Comparison of ENCODE assay signal across 16 cellular contexts in the genomic region with DNA sequence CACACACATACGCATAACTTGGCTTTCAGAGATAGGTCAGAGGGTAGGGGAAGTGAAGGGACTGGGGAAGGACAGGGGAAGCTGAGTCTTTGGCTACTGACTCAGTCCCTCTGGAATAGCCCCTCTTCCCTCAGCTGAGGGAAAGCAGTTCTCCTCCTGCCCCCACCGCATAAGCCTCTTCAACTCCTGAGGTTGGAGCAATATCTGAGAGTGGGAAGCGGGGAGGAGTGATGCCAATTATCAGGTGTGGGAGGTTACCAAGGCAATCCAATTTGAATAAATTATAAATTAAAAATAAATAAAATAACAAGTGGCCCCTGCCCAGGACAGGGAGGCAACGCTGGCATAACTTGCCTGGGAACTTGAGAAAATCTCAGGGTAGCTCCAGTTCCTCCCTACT. TPM values are rescaled to one million over a fixed set of nuclear protein-coding genes. Genes with fewer than 3 reads are reported as not detected.
DNase-seq lines count a peak whose midpoint lies in the region; ATAC-seq and TF ChIP-seq lines count a peak whose summit lies in the region.
"Had no signal": no experiment of that assay in that cellular context is flagged by ENCODE, and none has a peak within 500 bp of the region (broad histone marks: within the 10 kb centered on the region; RNA-seq: fewer than 3 reads in every experiment).

No MANE protein-coding gene starts in this region.

- no peak overlapping the region for H3K27ac ChIP-seq in mesenchymal stem cell (ENCODE audit: low read length, poor library complexity, severe bottlenecking)
- peak overlapping the region; percentile 46 for H3K27ac ChIP-seq in temporal lobe (ENCODE audit: low read depth, low read length)
- no peak overlapping the region for H3K27ac ChIP-seq in ovary

- H3K4me3 ChIP-seq in mesenchymal stem cell (ENCODE audit: insufficient read depth in 1 of 2, low read depth in 1 of 2, low read length in 2 of 2) (no peak overlapping the region), ovary (no peak overlapping the region)

- TF ChIP-seq CTCF in brain (conservative IDR thresholded peaks at IDR 0.05) (no peak), ovary (IDR thresholded peaks at IDR 0.05) (no peak)

- no peaks in the 10 kb centered on the region for H3K9me3 ChIP-seq in mesenchymal stem cell (ENCODE audit: control insufficient read depth, low read length)
- no peaks in the 10 kb centered on the region for H3K9me3 ChIP-seq in ovary

- H4K8ac ChIP-seq in mesenchymal stem cell (ENCODE audit: low read length): no peak overlapping the region

- peaks cover 25% of the 10 kb centered on the region for H3K4me1 ChIP-seq in mesenchymal stem cell (ENCODE audit: control insufficient read depth, insufficient read depth, low read depth, low read length)
- peaks cover 12% of the 10 kb centered on the region for H3K4me1 ChIP-seq in ovary (ENCODE audit: insufficient read depth)

- no peak overlapping the region for H2BK15ac ChIP-seq in mesenchymal stem cell (ENCODE audit: low read depth, poor library complexity, severe bottlenecking)

- H2BK12ac ChIP-seq in mesenchymal stem cell (ENCODE audit: low read length in 2 of 2): no peak overlapping the region

- peak overlapping the region; percentile 99 for H3K9ac ChIP-seq in mesenchymal stem cell (ENCODE audit: low read length)

- H3K36me3 ChIP-seq in mesenchymal stem cell (ENCODE audit: control insufficient read depth in 1 of 2, insufficient read depth in 2 of 2, low read depth in 1 of 2, low read length in 2 of 2) (peaks cover 73 to 85% of the 10 kb centered on the region in 2 experiments), ovary (no peaks in the 10 kb centered on the region)

- no peaks in the 10 kb centered on the region for H3K27me3 Mint-ChIP-seq in activated naive CD8-positive, alpha-beta T cell treated with anti-CD3 and anti-CD28 coated beads, Interleukin-2, amount 50 U/mL, for 24 hours
- H3K27me3 Mint-ChIP-seq in activated naive CD8-positive, alpha-beta T cell treated with anti-CD3 and anti-CD28 coated beads for 36 hours: no peaks in the 10 kb centered on the region
- no peaks in the 10 kb centered on the region for H3K27me3 Mint-ChIP-seq in brain
- H3K27me3 Mint-ChIP-seq: activated naive CD8-positive, alpha-beta T cell treated with anti-CD3 and anti-CD28 coated beads, Interleukin-2, amount 10 ng/mL, durations not matched to agents 7 days and 5 days had no signal

- 90% methylated on average over 2 of the region's 4 CpGs for WGBS in mesenchymal stem cell
- WGBS in ovary, 3 donors: 80 to 90% (median 82%) methylated on average over 4 of the region's 4 CpGs

- H2AFZ ChIP-seq in mesenchymal stem cell (ENCODE audit: low read depth, low read length): no peak overlapping the region

- H3K27me3 ChIP-seq in mesenchymal stem cell (ENCODE audit: control insufficient read depth in 1 of 2, insufficient read depth in 1 of 2, low read length in 2 of 2) (no peaks in the 10 kb centered on the region), ovary (no peaks in the 10 kb centered on the region)

- ATAC-seq in activated naive CD8-positive, alpha-beta T cell treated with anti-CD3 and anti-CD28 coated beads, Interleukin-2, amount 50 U/mL, for 24 hours: no peak
- ATAC-seq in HG02763 (IDR thresholded peaks at IDR 0.05; ENCODE audit: unreplicated experiment): no peak

- H3K9me3 Mint-ChIP-seq in activated naive CD8-positive, alpha-beta T cell treated with anti-CD3 and anti-CD28 coated beads, Interleukin-2, amount 50 U/mL, for 24 hours: no peaks in the 10 kb centered on the region
- no peaks in the 10 kb centered on the region for H3K9me3 Mint-ChIP-seq in activated naive CD8-positive, alpha-beta T cell treated with anti-CD3 and anti-CD28 coated beads for 36 hours
- no peaks in the 10 kb centered on the region for H3K9me3 Mint-ChIP-seq in brain
- H3K9me3 Mint-ChIP-seq: activated naive CD8-positive, alpha-beta T cell treated with anti-CD3 and anti-CD28 coated beads, Interleukin-2, amount 10 ng/mL, durations not matched to agents 7 days and 5 days had no signal

- H3K36me3 Mint-ChIP-seq in activated naive CD8-positive, alpha-beta T cell treated with anti-CD3 and anti-CD28 coated beads, Interleukin-2, amount 50 U/mL, for 24 hours (ENCODE audit: low read depth): peaks cover 27% of the 10 kb centered on the region
- H3K36me3 Mint-ChIP-seq in activated naive CD8-positive, alpha-beta T cell treated with anti-CD3 and anti-CD28 coated beads for 36 hours: peaks cover 28% of the 10 kb centered on the region
- H3K36me3 Mint-ChIP-seq in brain: peaks cover 54% of the 10 kb centered on the region

- no peak overlapping the region for H3K18ac ChIP-seq in mesenchymal stem cell (ENCODE audit: low read depth in 1 of 2, low read length in 2 of 2)

- no peak overlapping the region for H3K14ac ChIP-seq in mesenchymal stem cell (ENCODE audit: low read length in 2 of 2)

- H2BK120ac ChIP-seq in mesenchymal stem cell (ENCODE audit: low read depth, low read length): no peak overlapping the region

- TF ChIP-seq EP300 in ovary (IDR thresholded peaks at IDR 0.05): no peak

- H3K27ac Mint-ChIP-seq in activated naive CD8-positive, alpha-beta T cell treated with anti-CD3 and anti-CD28 coated beads, Interleukin-2, amount 50 U/mL, for 24 hours: peak overlapping the region; percentile 61
- H3K27ac Mint-ChIP-seq in activated naive CD8-positive, alpha-beta T cell treated with anti-CD3 and anti-CD28 coated beads for 36 hours: no peak overlapping the region
- H3K27ac Mint-ChIP-seq in brain: peak overlapping the region; percentile 97 to 100 (median 97)

- intact Hi-C loops in ovary (cut with DNase I): no loop called here

- H2AK5ac ChIP-seq in mesenchymal stem cell (ENCODE audit: low read length, severe bottlenecking): no peak overlapping the region

- H3K4me3 Mint-ChIP-seq in activated naive CD8-positive, alpha-beta T cell treated with anti-CD3 and anti-CD28 coated beads, Interleukin-2, amount 50 U/mL, for 24 hours: no peak overlapping the region
- no peak overlapping the region for H3K4me3 Mint-ChIP-seq in activated naive CD8-positive, alpha-beta T cell treated with anti-CD3 and anti-CD28 coated beads for 36 hours
- peak overlapping the region in 3 of 5 experiments; percentile 90 to 97 (median 92) for H3K4me3 Mint-ChIP-seq in brain
- H3K4me3 Mint-ChIP-seq: activated naive CD8-positive, alpha-beta T cell treated with anti-CD3 and anti-CD28 coated beads, Interleukin-2, amount 10 ng/mL, durations not matched to agents 7 days and 5 days had no signal

- H3K4me2 ChIP-seq in mesenchymal stem cell (ENCODE audit: low read length, poor library complexity, severe bottlenecking): no peak overlapping the region

- no peak overlapping the region for H3K4ac ChIP-seq in mesenchymal stem cell (ENCODE audit: low read depth in 1 of 2, low read length in 2 of 2)

- no peak for TF ChIP-seq POLR2A in ovary (IDR thresholded peaks at IDR 0.05)

- no peak overlapping the region for H2BK5ac ChIP-seq in mesenchymal stem cell (ENCODE audit: low read depth, low read length, poor library complexity, severe bottlenecking)

- no peak for DNase-seq in activated naive CD8-positive, alpha-beta T cell treated with anti-CD3 and anti-CD28 coated beads, Interleukin-2, amount 50 U/mL, for 24 hours
- DNase-seq in activated naive CD8-positive, alpha-beta T cell treated with anti-CD3 and anti-CD28 coated beads for 36 hours: no peak
- no peak for DNase-seq in mesenchymal stem cell
- no peak for DNase-seq in activated naive CD4-positive, alpha-beta T cell treated with Interleukin-2 at 50 U/mL for 16 hours
- no peak for DNase-seq in ovary
- DNase-seq: activated CD4-positive, alpha-beta T cell treated with anti-CD3 and anti-CD28 coated beads for 1 hour; activated naive CD8-positive, alpha-beta T cell treated with anti-CD3 and anti-CD28 coated beads, Interleukin-2, amount 10 ng/mL, durations not matched to agents 7 days and 5 days; activated T-cell treated with anti-CD3 and anti-CD28 coated beads for 4 hours; erythroblast; midbrain; NCI-H1436 treated with DMSO at 0.1 percent for 48 hours; NCI-H446; stimulated activated naive CD4-positive, alpha-beta T cell treated with Interleukin-2 at 50 U/mL for 16 hours had no signal

- H3K4me1 Mint-ChIP-seq in activated naive CD8-positive, alpha-beta T cell treated with anti-CD3 and anti-CD28 coated beads, Interleukin-2, amount 50 U/mL, for 24 hours: peaks cover 32% of the 10 kb centered on the region
- peaks cover 24% of the 10 kb centered on the region for H3K4me1 Mint-ChIP-seq in activated naive CD8-positive, alpha-beta T cell treated with anti-CD3 and anti-CD28 coated beads for 36 hours
- peaks cover 65% of the 10 kb centered on the region for H3K4me1 Mint-ChIP-seq in brain

- H3K23ac ChIP-seq in mesenchymal stem cell (ENCODE audit: low read length in 2 of 2): no peak overlapping the region

- H4K91ac ChIP-seq in mesenchymal stem cell (ENCODE audit: low read length): no peak overlapping the region

- peaks cover 61% of the 10 kb centered on the region for H3K79me1 ChIP-seq in mesenchymal stem cell (replicated peaks; ENCODE audit: low read length, poor library complexity, severe bottlenecking)

RNA-seq across cellular contexts. Expression of a gene that starts 1.7 kb away (rescaled TPM):
- total RNA-seq in activated naive CD8-positive, alpha-beta T cell treated with anti-CD3 and anti-CD28 coated beads for 36 hours: 100 to 1,000 TPM; 260 to 271 TPM
- polyA plus RNA-seq in brain (ENCODE audit: insufficient read depth, low read depth, low replicate concordance): 214 TPM
- 95.3 TPM for polyA plus RNA-seq in mesenchymal stem cell (2013, experiment 1 of 2)
- 89.1 TPM for polyA plus RNA-seq in mesenchymal stem cell (2013, experiment 2 of 2)
- total RNA-seq in temporal lobe: 27.5 TPM
- 10 to 100 TPM; 70.8 to 97.7 (median 84.1) TPM for total RNA-seq in ovary
- 10 to 100 TPM; 70.1 to 81.5 TPM for polyA plus RNA-seq in ovary

RNA-seq across cellular contexts. Expression of a gene that starts 8.2 kb away (rescaled TPM):
- total RNA-seq in activated naive CD8-positive, alpha-beta T cell treated with anti-CD3 and anti-CD28 coated beads for 36 hours: 10 to 100 TPM; 24.3 to 25.4 TPM
- polyA plus RNA-seq in brain (ENCODE audit: insufficient read depth, low read depth, low replicate concordance) (39.7 TPM), ovary (10 to 100 TPM; 13.1 to 20.4 TPM)
- 14.0 TPM for polyA plus RNA-seq in mesenchymal stem cell (2013, experiment 1 of 2)
- 14.1 TPM for polyA plus RNA-seq in mesenchymal stem cell (2013, experiment 2 of 2)
- total RNA-seq in temporal lobe (8.1 TPM), ovary (10 to 100 TPM; 12.9 to 22.8 (median 19.6) TPM)

RNA-seq across cellular contexts. Expression of a gene that starts 11.1 kb away (rescaled TPM):
- 1 to 10 TPM; 3.8 to 4.1 TPM for total RNA-seq in activated naive CD8-positive, alpha-beta T cell treated with anti-CD3 and anti-CD28 coated beads for 36 hours
- 16.6 TPM for polyA plus RNA-seq in brain (ENCODE audit: insufficient read depth, low read depth, low replicate concordance)
- polyA plus RNA-seq in mesenchymal stem cell (2013, experiment 1 of 2): 43.5 TPM
- polyA plus RNA-seq in mesenchymal stem cell (2013, experiment 2 of 2): 43.3 TPM
- total RNA-seq in temporal lobe: 14.8 TPM
- total RNA-seq in ovary: 1 to 10 TPM; 2.5 to 9.5 (median 6.9) TPM
- 10 to 100 TPM in 1 of 2 donors, 1 to 10 TPM in 1; 7.1 to 12.2 TPM for polyA plus RNA-seq in ovary

RNA-seq across cellular contexts. Expression of a gene that starts 24.8 kb away (rescaled TPM):
- 100 to 1,000 TPM in 1 of 2 experiments, 10 to 100 TPM in 1; 92.8 to 113 TPM for total RNA-seq in activated naive CD8-positive, alpha-beta T cell treated with anti-CD3 and anti-CD28 coated beads for 36 hours
- polyA plus RNA-seq in brain (ENCODE audit: insufficient read depth, low read depth, low replicate concordance) (79.9 TPM), ovary (10 to 100 TPM; 10.8 to 26.1 TPM)
- polyA plus RNA-seq in mesenchymal stem cell (2013, experiment 1 of 2): 5.8 TPM
- polyA plus RNA-seq in mesenchymal stem cell (2013, experiment 2 of 2): 6.7 TPM
- total RNA-seq in temporal lobe (14.0 TPM), ovary (10 to 100 TPM in 5 of 7 donors, 1 to 10 TPM in 2; 6.7 to 17.2 (median 12.4) TPM)

RNA-seq across cellular contexts. Expression of a gene that starts 32.2 kb away (rescaled TPM):
- 100 to 1,000 TPM; 264 to 289 TPM for total RNA-seq in activated naive CD8-positive, alpha-beta T cell treated with anti-CD3 and anti-CD28 coated beads for 36 hours
- polyA plus RNA-seq in brain (ENCODE audit: insufficient read depth, low read depth, low replicate concordance): 269 TPM
- 135 TPM for polyA plus RNA-seq in mesenchymal stem cell (2013, experiment 1 of 2)
- 128 TPM for polyA plus RNA-seq in mesenchymal stem cell (2013, experiment 2 of 2)
- 141 TPM for total RNA-seq in temporal lobe
- total RNA-seq in ovary: 100 to 1,000 TPM in 6 of 7 donors, 10 to 100 TPM in 1; 78.0 to 178 (median 149) TPM
- 100 to 1,000 TPM in 1 of 2 donors, 10 to 100 TPM in 1; 91.6 to 276 TPM for polyA plus RNA-seq in ovary

Comparison
In these comparisons a context has a peak if more than half of its experiments do, and no peak if none do; other contexts are left out.
1. H3K4me3 Mint-ChIP-seq: peak in brain (3 of 5); none in activated naive CD8-positive, alpha-beta T cell treated with anti-CD3 and anti-CD28 coated beads, Interleukin-2, amount 50 U/mL, for 24 hours (single experiment) and activated naive CD8-positive, alpha-beta T cell treated with anti-CD3 and anti-CD28 coated beads for 36 hours (single experiment).